8 cellular contexts compared by ENCODE assay signal in genomic region chr11:105000797-105001196, GRCh38.
A peak's percentile ranks its signal among the peaks of the same experiment; 100 is the strongest.
DNase-seq lines count a peak whose midpoint lies in the region; ATAC-seq and TF ChIP-seq lines count a peak whose summit lies in the region.

No MANE protein-coding gene starts in this region.

- DNase-seq in ACHN (peak; percentile 12), retinal pigment epithelial cell (ENCODE audit: low read depth) (no peak), NCI-H1436 treated with DMSO at 0.1 percent for 48 hours (lab: John Stamatoyannopoulos, UW) (no peak), GF-D8 (lab: John Stamatoyannopoulos, UW) (no peak)
- DNase-seq in activated CD4-positive, alpha-beta T cell treated with anti-CD3 and anti-CD28 coated beads for 1 hour: peak; percentile 34
- peak; percentile 26 for DNase-seq in effector CD8-positive, alpha-beta T cell (lab: John Stamatoyannopoulos, UW)

- H3K4me3 ChIP-seq in retinal pigment epithelial cell (ENCODE audit: low read length): no peak overlapping the region

- peak; percentile 49 for TF ChIP-seq CTCF in retinal pigment epithelial cell (conservative IDR thresholded peaks at IDR 0.05; ENCODE audit: low read depth, low read length)

- in situ Hi-C loops in ACHN (cut with HindIII; ENCODE audit: low pct_ligation_motif_present, low pct_unique_long_range_greater_than_20kb, low sequenced_read_pairs): no loop called here

- peak; percentile 86 for ATAC-seq in GM19023 (IDR thresholded peaks at IDR 0.05; ENCODE audit: unreplicated experiment)
- ATAC-seq in HG03159 (IDR thresholded peaks at IDR 0.05; ENCODE audit: unreplicated experiment): peak; percentile 88

Comparison
In these comparisons a context has a peak if more than half of its experiments do, and no peak if none do; other contexts are left out.
1. DNase-seq: peak in ACHN (single experiment), activated CD4-positive, alpha-beta T cell treated with anti-CD3 and anti-CD28 coated beads for 1 hour (single experiment) and effector CD8-positive, alpha-beta T cell (single experiment); none in retinal pigment epithelial cell (single experiment), NCI-H1436 treated with DMSO at 0.1 percent for 48 hours (single experiment) and GF-D8 (single experiment).